In genomic region chr10:130926442-130926841, GRCh38 we compare ENCODE assay signal across 17 cellular contexts.
DNase-seq lines count a peak whose midpoint lies in the region; ATAC-seq and TF ChIP-seq lines count a peak whose summit lies in the region.
"Had no signal": no experiment of that assay in that cellular context is flagged by ENCODE, and none has a peak within 500 bp of the region (broad histone marks: within the 10 kb centered on the region; RNA-seq: fewer than 3 reads in every experiment).

No MANE protein-coding gene starts in this region.

- H2AFZ ChIP-seq in IMR-90 (replicated peaks; ENCODE audit: low read length, poor library complexity), result no peak overlapping the region
- H2AFZ ChIP-seq: GM23248 had no signal

- no peak overlapping the region for H3K23ac ChIP-seq in IMR-90 (ENCODE audit: low read depth, low read length)

- H3K79me1 ChIP-seq in IMR-90 (ENCODE audit: low read depth in 1 of 2, low read length in 2 of 2), result no peaks in the 10 kb centered on the region

- DNase-seq in IMR-90 (no peak), ecto neural progenitor cell (ENCODE audit: low spot score) (peak; percentile 5), osteocyte (ENCODE audit: extremely low spot score, unreplicated experiment) (peak; percentile 21), vagina (ENCODE audit: extremely low spot score in 2 of 2) (peak; percentile 22 to 52), activated T-cell treated with anti-CD3 and anti-CD28 coated beads for 4 hours (no peak)
- no peak for DNase-seq in activated T-cell treated with anti-CD3 and anti-CD28 coated beads, Interleukin-2, amount 50 U/mL, for 24 hours
- no peak for DNase-seq in activated CD8-positive, alpha-beta T cell treated with anti-CD3 and anti-CD28 coated beads, Interleukin-2, amount 10 ng/mL, durations not matched to agents 7 days and 5 days
- DNase-seq: C1 segment of cervical spinal cord; Calu3; CD4-positive, alpha-beta memory T cell; COR-L47; DMS53; DMS79 treated with DMSO at 0.1 percent for 48 hours; GF-D8; GM23248 had no signal

- no peaks in the 10 kb centered on the region for H3K36me3 Mint-ChIP-seq in osteocyte (ENCODE audit: unreplicated experiment)
- no peaks in the 10 kb centered on the region for H3K36me3 Mint-ChIP-seq in activated T-cell treated with anti-CD3 and anti-CD28 coated beads, Interleukin-2, amount 50 U/mL, for 24 hours (ENCODE audit: low read depth)
- H3K36me3 Mint-ChIP-seq in activated CD8-positive, alpha-beta T cell treated with anti-CD3 and anti-CD28 coated beads, Interleukin-2, amount 10 ng/mL, durations not matched to agents 7 days and 5 days (ENCODE audit: low read depth), result no peaks in the 10 kb centered on the region
- H3K36me3 Mint-ChIP-seq: CD4-positive, alpha-beta memory T cell had no signal

- H3K36me3 ChIP-seq in IMR-90 (ENCODE audit: control insufficient read depth, insufficient read depth, low read length) (no peaks in the 10 kb centered on the region), vagina (no peaks in the 10 kb centered on the region)
- H3K36me3 ChIP-seq: HAP-1 had no signal

- no peak overlapping the region for H3K4me2 ChIP-seq in IMR-90 (ENCODE audit: low read depth, low read length)

- H3K56ac ChIP-seq in IMR-90 (ENCODE audit: extremely low read depth, insufficient read depth, low read length), result no peak overlapping the region

- peaks cover 13% of the 10 kb centered on the region for H3K9me3 Mint-ChIP-seq in osteocyte (ENCODE audit: unreplicated experiment)
- H3K9me3 Mint-ChIP-seq in activated T-cell treated with anti-CD3 and anti-CD28 coated beads, Interleukin-2, amount 50 U/mL, for 24 hours, result no peaks in the 10 kb centered on the region
- no peaks in the 10 kb centered on the region for H3K9me3 Mint-ChIP-seq in activated CD8-positive, alpha-beta T cell treated with anti-CD3 and anti-CD28 coated beads, Interleukin-2, amount 10 ng/mL, durations not matched to agents 7 days and 5 days (ENCODE audit: insufficient read depth)

- no peak overlapping the region for H3K27ac Mint-ChIP-seq in osteocyte (ENCODE audit: unreplicated experiment)
- no peak overlapping the region for H3K27ac Mint-ChIP-seq in activated T-cell treated with anti-CD3 and anti-CD28 coated beads, Interleukin-2, amount 50 U/mL, for 24 hours
- H3K27ac Mint-ChIP-seq in activated CD8-positive, alpha-beta T cell treated with anti-CD3 and anti-CD28 coated beads, Interleukin-2, amount 10 ng/mL, durations not matched to agents 7 days and 5 days, result no peak overlapping the region
- H3K27ac Mint-ChIP-seq: CD4-positive, alpha-beta memory T cell had no signal

- TF ChIP-seq CTCF in IMR-90 (conservative IDR thresholded peaks at IDR 0.05; ENCODE audit: low read depth, low read length) (no peak), osteocyte (IDR thresholded peaks at IDR 0.05) (no peak), vagina (IDR thresholded peaks at IDR 0.05) (no peak)

- dilution Hi-C loops in IMR-90 (cut with HindIII; ENCODE audit: low sequenced_read_pairs, unreplicated experiment), result no loop called here

- H3K4me1 ChIP-seq in IMR-90 (ENCODE audit: control insufficient read depth, insufficient read depth, low read length), result no peaks in the 10 kb centered on the region
- H3K4me1 ChIP-seq in vagina, result no peaks in the 10 kb centered on the region
- H3K4me1 ChIP-seq: HAP-1 had no signal

- CTCF ChIA-PET in IMR-90 (lab: Yijun Ruan, JAX), result no interaction called here
- CTCF ChIA-PET in activated CD8-positive, alpha-beta T cell treated with anti-CD3 and anti-CD28 coated beads, Interleukin-2, amount 10 ng/mL, durations not matched to agents 7 days and 5 days (lab: Charles Lee), result no interaction called here

- H3K14ac ChIP-seq in IMR-90 (replicated peaks; ENCODE audit: low read depth, low read length), result no peak overlapping the region

- no peak overlapping the region for H2BK20ac ChIP-seq in IMR-90 (ENCODE audit: low read depth, low read length)

- H3K27me3 Mint-ChIP-seq in osteocyte (ENCODE audit: unreplicated experiment), result no peaks in the 10 kb centered on the region
- H3K27me3 Mint-ChIP-seq in activated T-cell treated with anti-CD3 and anti-CD28 coated beads, Interleukin-2, amount 50 U/mL, for 24 hours, result no peaks in the 10 kb centered on the region
- no peaks in the 10 kb centered on the region for H3K27me3 Mint-ChIP-seq in activated CD8-positive, alpha-beta T cell treated with anti-CD3 and anti-CD28 coated beads, Interleukin-2, amount 10 ng/mL, durations not matched to agents 7 days and 5 days (ENCODE audit: low read depth)
- H3K27me3 Mint-ChIP-seq: CD4-positive, alpha-beta memory T cell had no signal

- no peak overlapping the region for H4K5ac ChIP-seq in IMR-90 (ENCODE audit: low read depth, low read length)

- TF ChIP-seq RAD21 in IMR-90 (IDR thresholded peaks at IDR 0.05; ENCODE audit: low read length), result no peak

- no peak overlapping the region for H3K4ac ChIP-seq in IMR-90 (ENCODE audit: low read depth, low read length)

- no peaks in the 10 kb centered on the region for H3K4me1 Mint-ChIP-seq in osteocyte (ENCODE audit: unreplicated experiment)
- no peaks in the 10 kb centered on the region for H3K4me1 Mint-ChIP-seq in activated T-cell treated with anti-CD3 and anti-CD28 coated beads, Interleukin-2, amount 50 U/mL, for 24 hours (ENCODE audit: low read depth)
- H3K4me1 Mint-ChIP-seq in activated CD8-positive, alpha-beta T cell treated with anti-CD3 and anti-CD28 coated beads, Interleukin-2, amount 10 ng/mL, durations not matched to agents 7 days and 5 days (ENCODE audit: low read depth), result no peaks in the 10 kb centered on the region
- H3K4me1 Mint-ChIP-seq: CD4-positive, alpha-beta memory T cell had no signal

- H2AK9ac ChIP-seq in IMR-90 (replicated peaks; ENCODE audit: low read depth, low read length, poor library complexity), result no peak overlapping the region

- H2BK5ac ChIP-seq in IMR-90 (ENCODE audit: low read depth, low read length, poor library complexity, severe bottlenecking), result peak overlapping the region; percentile 19

- H3K4me3 ChIP-seq in IMR-90 (ENCODE audit: insufficient read depth, low read depth, low read length) (no peak overlapping the region), vagina (no peak overlapping the region)
- H3K4me3 ChIP-seq: GM23248, HAP-1 had no signal

- H2BK120ac ChIP-seq in IMR-90 (ENCODE audit: low read depth, low read length), result no peak overlapping the region

- no CpG with 5 or more reads among the region's 1 CpG for WGBS in IMR-90 (ENCODE audit: extremely low coverage in 2 of 2, insufficient read length in 1 of 2), 2 experiments

- no peak overlapping the region for H3K18ac ChIP-seq in IMR-90 (ENCODE audit: low read depth, low read length)

- H3K9me1 ChIP-seq in IMR-90 (ENCODE audit: insufficient read depth, low read length), result no peaks in the 10 kb centered on the region

- no peak overlapping the region for H4K91ac ChIP-seq in IMR-90 (ENCODE audit: insufficient read depth, low read depth, low read length)

- no peak overlapping the region for H3K4me3 Mint-ChIP-seq in osteocyte (ENCODE audit: unreplicated experiment)
- H3K4me3 Mint-ChIP-seq in activated T-cell treated with anti-CD3 and anti-CD28 coated beads, Interleukin-2, amount 50 U/mL, for 24 hours, result no peak overlapping the region
- no peak overlapping the region for H3K4me3 Mint-ChIP-seq in activated CD8-positive, alpha-beta T cell treated with anti-CD3 and anti-CD28 coated beads, Interleukin-2, amount 10 ng/mL, durations not matched to agents 7 days and 5 days
- H3K4me3 Mint-ChIP-seq: CD4-positive, alpha-beta memory T cell had no signal

- POLR2A ChIA-PET in IMR-90 (lab: Charles Lee; ENCODE audit: unreplicated experiment), result no interaction called here
- POLR2A ChIA-PET in activated CD8-positive, alpha-beta T cell treated with anti-CD3 and anti-CD28 coated beads, Interleukin-2, amount 10 ng/mL, durations not matched to agents 7 days and 5 days (lab: Charles Lee), result no interaction called here

- no TSS peak for BruUV-seq in IMR-90 (replicated peaks; lab: Mats Ljungman, UMichigan)

- H3K27ac ChIP-seq in IMR-90 (ENCODE audit: insufficient read depth, low read length) (no peak overlapping the region), vagina (no peak overlapping the region)
- H3K27ac ChIP-seq: GM23248 had no signal

- H3K27me3 ChIP-seq in IMR-90 (ENCODE audit: control insufficient read depth, insufficient read depth, low read length) (no peaks in the 10 kb centered on the region), vagina (no peaks in the 10 kb centered on the region)

- ATAC-seq in IMR-90 (ENCODE audit: low read depth), result no peak
- ATAC-seq in GM18517 (IDR thresholded peaks at IDR 0.05; ENCODE audit: unreplicated experiment), result no peak
- no peak for ATAC-seq in activated CD8-positive, alpha-beta T cell treated with anti-CD3 and anti-CD28 coated beads, Interleukin-2, amount 10 ng/mL, durations not matched to agents 7 days and 5 days

- H4K20me1 ChIP-seq in IMR-90 (ENCODE audit: insufficient read depth, low read length), result no peaks in the 10 kb centered on the region

- H3K9me3 ChIP-seq in IMR-90 (ENCODE audit: control insufficient read depth, insufficient read depth, low read length) (peaks cover 55% of the 10 kb centered on the region), vagina (no peaks in the 10 kb centered on the region)
- H3K9me3 ChIP-seq: HAP-1 had no signal

- no peak overlapping the region for H3K9ac ChIP-seq in IMR-90 (ENCODE audit: low read depth, low read length)
- H3K9ac ChIP-seq: GM23248 had no signal

- H2BK15ac ChIP-seq in IMR-90 (ENCODE audit: low read depth, low read length), result no peak overlapping the region

- no peak overlapping the region for H2AK5ac ChIP-seq in IMR-90 (ENCODE audit: low read depth, low read length)

- no peak for TF ChIP-seq POLR2A in IMR-90 (IDR thresholded peaks at IDR 0.05; ENCODE audit: low read depth, low read length)
- no peak for TF ChIP-seq POLR2A in vagina (IDR thresholded peaks at IDR 0.05)

- in situ Hi-C loops in IMR-90 (cut with MboI; ENCODE audit: low sequenced_read_pairs), result no loop called here

- H4K8ac ChIP-seq in IMR-90 (ENCODE audit: low read depth in 2 of 2, low read length in 2 of 2), result no peak overlapping the region

- intact Hi-C loops in IMR-90 (cut with micrococcal nuclease) (no loop called here), vagina (cut with DNase I) (no loop called here)

TF ChIP-seq in IMR-90, 13 proteins besides CTCF, POLR2A, EP300 and RAD21:
- TF ChIP-seq FOS (IDR thresholded peaks at IDR 0.05; ENCODE audit: low read depth, low read length) (no peak), MAFK (IDR thresholded peaks at IDR 0.05; ENCODE audit: low read depth, low read length) (no peak), RFX5 (IDR thresholded peaks at IDR 0.05; ENCODE audit: low read depth, low read length) (no peak), ELK1 (IDR thresholded peaks at IDR 0.05; ENCODE audit: borderline replicate concordance, low read depth, low read length) (no peak)

Comparison
In these comparisons a context has a peak if more than half of its experiments do, and no peak if none do; other contexts are left out.
1. DNase-seq: peak in ecto neural progenitor cell (single experiment), osteocyte (single experiment) and vagina (2 of 2); none in IMR-90 (single experiment), activated T-cell treated with anti-CD3 and anti-CD28 coated beads for 4 hours (single experiment), activated T-cell treated with anti-CD3 and anti-CD28 coated beads, Interleukin-2, amount 50 U/mL, for 24 hours (single experiment) and activated CD8-positive, alpha-beta T cell treated with anti-CD3 and anti-CD28 coated beads, Interleukin-2, amount 10 ng/mL, durations not matched to agents 7 days and 5 days (single experiment).